ENCODE assay signal across 1 cellular context in genomic region chr16:27549607-27549856, GRCh38.
A peak's percentile ranks its signal among the peaks of the same experiment; 100 is the strongest.
TF ChIP-seq lines count a peak whose summit lies in the region.

No MANE protein-coding gene starts in this region.

TF ChIP-seq in HepG2, 621 proteins besides CTCF, POLR2A, EP300 and RAD21 (continued from another document and continues in another):
- TF ChIP-seq ZBTB25 (CRISPR knock-in tag; IDR thresholded peaks at IDR 0.05) (no peak), ZNF878 (CRISPR knock-in tag; IDR thresholded peaks at IDR 0.05) (no peak), ZNF768 (CRISPR knock-in tag; IDR thresholded peaks at IDR 0.05) (peak; percentile 49; the same call in 1 of the 2 replicates), CREM (IDR thresholded peaks at IDR 0.05) (no peak), CREM (CRISPR knock-in tag; IDR thresholded peaks at IDR 0.05) (no peak), ELK4 (CRISPR knock-in tag; IDR thresholded peaks at IDR 0.05; ENCODE audit: borderline replicate concordance) (no peak), ZNF792 (CRISPR knock-in tag; IDR thresholded peaks at IDR 0.05) (no peak), ZNF501 (CRISPR knock-in tag; IDR thresholded peaks at IDR 0.05) (no peak), ZNF12 (CRISPR knock-in tag; IDR thresholded peaks at IDR 0.05) (no peak), ZNF644 (CRISPR knock-in tag; IDR thresholded peaks at IDR 0.05; ENCODE audit: low read depth) (0 out of 2 replicates have a peak, but pooled peaks have one; percentile 27), KDM6A (CRISPR knock-in tag; IDR thresholded peaks at IDR 0.05; ENCODE audit: low read depth) (no peak), ZNF773 (CRISPR knock-in tag; IDR thresholded peaks at IDR 0.05; ENCODE audit: borderline replicate concordance) (no peak), HIVEP1 (CRISPR knock-in tag; IDR thresholded peaks at IDR 0.05) (no peak), GLI4 (CRISPR knock-in tag; IDR thresholded peaks at IDR 0.05; ENCODE audit: borderline replicate concordance) (no peak), CREB1 (IDR thresholded peaks at IDR 0.05) (no peak), CREB1 (CRISPR knock-in tag; IDR thresholded peaks at IDR 0.05) (no peak), MAX (IDR thresholded peaks at IDR 0.05) (0 out of 2 replicates have a peak, but pooled peaks have one; percentile 37), BCL3 (CRISPR knock-in tag; IDR thresholded peaks at IDR 0.05) (peak; percentile 87; the same call in 1 of the 2 replicates), FOXA1 (IDR thresholded peaks at IDR 0.05) (no peak), FOXA1 (CRISPR knock-in tag; IDR thresholded peaks at IDR 0.05) (no peak), ZNF678 (CRISPR knock-in tag; IDR thresholded peaks at IDR 0.05) (no peak), ZNF362 (CRISPR knock-in tag; IDR thresholded peaks at IDR 0.05; ENCODE audit: borderline replicate concordance) (no peak), CENPT (CRISPR knock-in tag; IDR thresholded peaks at IDR 0.05; ENCODE audit: low read depth) (no peak), ZFP37 (CRISPR knock-in tag; IDR thresholded peaks at IDR 0.05; ENCODE audit: borderline replicate concordance) (no peak), ZNF264 (CRISPR knock-in tag; IDR thresholded peaks at IDR 0.05) (no peak; the same call in 1 of the 2 replicates), ZNF691 (CRISPR knock-in tag; IDR thresholded peaks at IDR 0.05; ENCODE audit: borderline replicate concordance, low read depth) (0 out of 2 replicates have a peak, but pooled peaks have one; percentile 36), KDM5A (IDR thresholded peaks at IDR 0.05; ENCODE audit: borderline replicate concordance, low read length) (peak; percentile 71), TOPORS (CRISPR knock-in tag; IDR thresholded peaks at IDR 0.05) (no peak), ZFP90 (CRISPR knock-in tag; IDR thresholded peaks at IDR 0.05; ENCODE audit: borderline replicate concordance) (no peak), HOMEZ (CRISPR knock-in tag; IDR thresholded peaks at IDR 0.05; ENCODE audit: low read depth) (no peak), MED1 (CRISPR knock-in tag; IDR thresholded peaks at IDR 0.05) (no peak), ZGPAT (CRISPR knock-in tag; IDR thresholded peaks at IDR 0.05) (peak; percentile 55; the same call in 1 of the 2 replicates), ZSCAN21 (CRISPR knock-in tag; IDR thresholded peaks at IDR 0.05; ENCODE audit: borderline replicate concordance) (no peak), ZNF180 (CRISPR knock-in tag; IDR thresholded peaks at IDR 0.05; ENCODE audit: borderline replicate concordance, low read depth) (no peak), ATF5 (CRISPR knock-in tag; IDR thresholded peaks at IDR 0.05; ENCODE audit: low read depth) (no peak), MBNL3 (CRISPR knock-in tag; conservative IDR thresholded peaks at IDR 0.05) (no peak), ZNF772 (CRISPR knock-in tag; IDR thresholded peaks at IDR 0.05) (no peak), CCAR2 (optimal IDR thresholded peaks at IDR 0.05; ENCODE audit: low read depth, low read length) (no peak), ZNF891 (CRISPR knock-in tag; IDR thresholded peaks at IDR 0.05) (no peak), LRRFIP1 (CRISPR knock-in tag; conservative IDR thresholded peaks at IDR 0.05) (no peak), ZNF589 (CRISPR knock-in tag; conservative IDR thresholded peaks at IDR 0.05) (no peak), ZBTB44 (CRISPR knock-in tag; IDR thresholded peaks at IDR 0.05) (0 out of 2 replicates have a peak, but pooled peaks have one; percentile 35), ZNF17 (CRISPR knock-in tag; IDR thresholded peaks at IDR 0.05) (no peak), NR2C2 (CRISPR knock-in tag; IDR thresholded peaks at IDR 0.05; ENCODE audit: borderline replicate concordance) (no peak), XBP1 (CRISPR knock-in tag; IDR thresholded peaks at IDR 0.05) (no peak), MTA1 (CRISPR knock-in tag; IDR thresholded peaks at IDR 0.05; ENCODE audit: borderline replicate concordance) (no peak), PBX3 (CRISPR knock-in tag; IDR thresholded peaks at IDR 0.05; ENCODE audit: borderline replicate concordance) (no peak), PHB2 (IDR thresholded peaks at IDR 0.05; ENCODE audit: partially characterized antibody) (no peak), ZNF432 (CRISPR knock-in tag; IDR thresholded peaks at IDR 0.05; ENCODE audit: borderline replicate concordance) (no peak), ZNF382 (CRISPR knock-in tag; IDR thresholded peaks at IDR 0.05; ENCODE audit: borderline replicate concordance) (no peak), HDAC6 (IDR thresholded peaks at IDR 0.05; ENCODE audit: low read depth, low read length) (no peak), ZNF10 (CRISPR knock-in tag; IDR thresholded peaks at IDR 0.05; ENCODE audit: borderline replicate concordance, low read depth) (no peak), ZSCAN9 (CRISPR knock-in tag; IDR thresholded peaks at IDR 0.05; ENCODE audit: borderline replicate concordance) (no peak), ZIK1 (CRISPR knock-in tag; IDR thresholded peaks at IDR 0.05; ENCODE audit: borderline replicate concordance, low read depth) (no peak)
